ENCODE assay signal across 8 cellular contexts in genomic region chr10:86413046-86413728, GRCh38. TPM values are rescaled to one million over a fixed set of nuclear protein-coding genes. Genes with fewer than 3 reads are reported as not detected.
A peak's percentile ranks its signal among the peaks of the same experiment; 100 is the strongest.
DNase-seq lines count a peak whose midpoint lies in the region; ATAC-seq and TF ChIP-seq lines count a peak whose summit lies in the region.

No MANE protein-coding gene starts in this region.

- peak; percentile 76 for ATAC-seq in GM21515 (IDR thresholded peaks at IDR 0.05; ENCODE audit: unreplicated experiment)

- DNase-seq in GM10266 (ENCODE audit: extremely low spot score), result peak; percentile 59
- DNase-seq in HT1080 (ENCODE audit: low read depth), result peak; percentile 30
- peak; percentile 28 to 60 for DNase-seq in cardiac fibroblast (ENCODE audit: low read depth in 2 of 2)
- no peak for DNase-seq in AG20443 (ENCODE audit: low spot score)
- no peak for DNase-seq in occipital lobe (lab: John Stamatoyannopoulos, UW)
- no peak for DNase-seq in OCI-M1 (lab: John Stamatoyannopoulos, UW)
- DNase-seq in LoVo (ENCODE audit: low spot score), result no peak

- TF ChIP-seq CTCF in GM10266 (IDR thresholded peaks at IDR 0.05; ENCODE audit: control insufficient read depth, insufficient read depth, low read depth, missing control alignments), result no peak
- TF ChIP-seq CTCF in cardiac fibroblast (IDR thresholded peaks at IDR 0.05; ENCODE audit: low read depth, low read length), result no peak

- no peak overlapping the region for H3K4me3 ChIP-seq in cardiac fibroblast (replicated peaks in 1 of 2; ENCODE audit: low read depth in 2 of 2, low read length in 2 of 2)

RNA-seq across cellular contexts. Expression of gene GRID1, which starts 46.6 kb away (rescaled TPM):
- 2.6 and 5.4 TPM in 2 replicates for total RNA-seq in HT1080 (2014; rRNA removed; shearing (Covaris generic))
- 1.5 and 1.9 TPM in 2 replicates for polyA plus RNA-seq in HT1080 (2015; cell fraction: cytosol; rRNA removed)
- polyA plus RNA-seq in HT1080 (2015; cell fraction: nucleus; rRNA removed), result 2.1 and 2.3 TPM in 2 replicates
- 16.5 TPM for total RNA-seq in occipital lobe

Comparison
In these comparisons a context has a peak if more than half of its experiments do, and no peak if none do; other contexts are left out.
1. DNase-seq: peak in GM10266 (single experiment), HT1080 (single experiment) and cardiac fibroblast (2 of 2); none in AG20443 (single experiment), occipital lobe (single experiment), OCI-M1 (single experiment) and LoVo (single experiment).